In the genomic region with DNA sequence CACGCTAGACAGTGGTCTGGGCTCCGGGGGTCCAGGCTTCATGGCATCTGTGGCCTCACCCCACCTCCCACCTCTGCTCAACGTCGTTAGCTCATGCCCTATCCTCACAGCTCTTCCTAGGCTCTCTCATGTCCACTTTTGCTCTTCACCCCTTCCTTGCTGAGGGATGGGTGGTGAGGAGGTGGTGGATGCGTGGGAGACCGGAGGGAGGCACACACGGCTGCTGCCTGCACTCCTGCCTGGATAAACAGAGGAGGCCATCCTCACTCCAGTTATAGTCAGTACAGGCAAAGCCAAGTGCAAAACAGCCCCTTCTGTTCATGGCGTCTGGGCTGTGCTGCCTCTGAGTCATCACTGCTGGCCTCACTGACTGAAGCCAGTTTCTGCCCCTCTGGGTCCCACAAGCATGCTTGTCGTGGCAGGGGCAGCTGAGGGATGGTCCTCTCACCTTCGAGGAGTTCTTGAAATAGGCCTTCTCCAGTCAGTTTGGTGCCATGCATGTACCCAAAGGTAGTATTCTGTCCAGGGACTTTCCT, we compare ENCODE assay signal across 26 cellular contexts. TPM values are rescaled to one million over a fixed set of nuclear protein-coding genes. Genes with fewer than 3 reads are reported as not detected.
"Had no signal": no experiment of that assay in that cellular context is flagged by ENCODE, and none has a peak within 500 bp of the region (broad histone marks: within the 10 kb centered on the region; RNA-seq: fewer than 3 reads in every experiment).

No MANE protein-coding gene starts in this region.

- H3K27me3 Mint-ChIP-seq: activated B cell treated with CpG ODN at 0.5 μM for 24 hours; activated CD8-positive, alpha-beta memory T cell treated with anti-CD3 and anti-CD28 coated beads, Interleukin-2, amount 10 ng/mL, durations not matched to agents 7 days and 5 days; activated naive CD8-positive, alpha-beta T cell; dendritic cell treated with granulocyte-macrophage colony-stimulating factor and Interleukin-4, amounts not matched to agents 40 ng/mL and 50 ng/mL, for 4 days; naive thymus-derived CD8-positive, alpha-beta T cell; stimulated activated naive CD8-positive, alpha-beta T cell treated with anti-CD3 and anti-CD28 coated beads, Interleukin-15, Interleukin-2, amounts not matched to agents 100 ng/mL and 50 ng/mL, for 24 hours; type B pancreatic cell had no signal

- H3K4me1 Mint-ChIP-seq: endodermal cell, mesothelial cell of epicardium had no signal

- H3K36me3 ChIP-seq: thoracic aorta, vagina had no signal

- H3K4me3 ChIP-seq: esophagus muscularis mucosa, thoracic aorta, vagina had no signal

- FAIRE-seq: frontal cortex, small intestine had no signal

- DNase-seq: activated B cell treated with CpG ODN at 0.5 μM for 24 hours; activated CD8-positive, alpha-beta memory T cell treated with anti-CD3 and anti-CD28 coated beads, Interleukin-2, amount 10 ng/mL, durations not matched to agents 7 days and 5 days; activated CD8-positive, alpha-beta T cell treated with anti-CD3 and anti-CD28 coated beads, Interleukin-2, amount 10 ng/mL, durations not matched to agents 7 days and 5 days; activated effector memory CD4-positive, alpha-beta T cell treated with Interleukin-2 at 50 U/mL for 16 hours; activated naive CD4-positive, alpha-beta T cell treated with Interleukin-2 at 50 U/mL for 16 hours; activated T-cell treated with anti-CD3 and anti-CD28 coated beads for 4 hours; aorta; brain microvascular endothelial cell; endodermal cell; islet precursor cell; naive thymus-derived CD8-positive, alpha-beta T cell; small intestine; stimulated activated CD4-positive, alpha-beta T cell treated with anti-CD3 and anti-CD28 coated beads, Interleukin-4, amount 100 ng/mL, for 24 hours; T-helper 1 cell had no signal

- H3K4me1 ChIP-seq: vagina had no signal

- H3K27ac ChIP-seq: brain microvascular endothelial cell, esophagus muscularis mucosa, thoracic aorta, vagina had no signal

- ATAC-seq: activated CD8-positive, alpha-beta memory T cell treated with anti-CD3 and anti-CD28 coated beads, Interleukin-2, amount 10 ng/mL, durations not matched to agents 7 days and 5 days; activated CD8-positive, alpha-beta T cell treated with anti-CD3 and anti-CD28 coated beads, Interleukin-2, amount 10 ng/mL, durations not matched to agents 7 days and 5 days; naive thymus-derived CD8-positive, alpha-beta T cell; sciatic nerve; stimulated activated effector memory CD8-positive, alpha-beta T cell treated with anti-CD3 and anti-CD28 coated beads, Interleukin-12 subunit alpha, Interleukin-12 subunit beta, amount 100 ng/mL, for 72 hours had no signal

- H3K36me3 Mint-ChIP-seq: mesothelial cell of epicardium; naive thymus-derived CD8-positive, alpha-beta T cell had no signal

- H3K4me3 Mint-ChIP-seq: activated B cell treated with CpG ODN at 0.5 μM for 24 hours; activated CD8-positive, alpha-beta memory T cell treated with anti-CD3 and anti-CD28 coated beads, Interleukin-2, amount 10 ng/mL, durations not matched to agents 7 days and 5 days; activated CD8-positive, alpha-beta T cell treated with anti-CD3 and anti-CD28 coated beads, Interleukin-2, amount 10 ng/mL, durations not matched to agents 7 days and 5 days; activated naive CD8-positive, alpha-beta T cell; dendritic cell treated with granulocyte-macrophage colony-stimulating factor and Interleukin-4, amounts not matched to agents 40 ng/mL and 50 ng/mL, for 4 days; endodermal cell; mesothelial cell of epicardium; naive thymus-derived CD8-positive, alpha-beta T cell; stimulated activated effector memory CD8-positive, alpha-beta T cell treated with anti-CD3 and anti-CD28 coated beads, Interleukin-12 subunit alpha, Interleukin-12 subunit beta, amount 100 ng/mL, for 72 hours; stimulated activated naive CD8-positive, alpha-beta T cell treated with anti-CD3 and anti-CD28 coated beads, Interleukin-15, Interleukin-2, amounts not matched to agents 100 ng/mL and 50 ng/mL, for 24 hours; T-helper 2 cell treated with Interferon-gamma antibody and Interleukin-4, amounts not matched to agents 5 μg/mL and 100 μg/mL, for 36 hours; type B pancreatic cell had no signal

- H3K27me3 ChIP-seq: brain microvascular endothelial cell, esophagus muscularis mucosa, vagina had no signal

- H3K9me3 Mint-ChIP-seq: activated B cell treated with CpG ODN at 0.5 μM for 24 hours; dendritic cell treated with granulocyte-macrophage colony-stimulating factor and Interleukin-4, amounts not matched to agents 40 ng/mL and 50 ng/mL, for 4 days; endodermal cell; mesothelial cell of epicardium; naive thymus-derived CD8-positive, alpha-beta T cell; stimulated activated effector memory CD8-positive, alpha-beta T cell treated with anti-CD3 and anti-CD28 coated beads, Interleukin-12 subunit alpha, Interleukin-12 subunit beta, amount 100 ng/mL, for 72 hours; stimulated activated naive CD8-positive, alpha-beta T cell treated with anti-CD3 and anti-CD28 coated beads, Interleukin-15, Interleukin-2, amounts not matched to agents 100 ng/mL and 50 ng/mL, for 24 hours; T-helper 2 cell treated with Interferon-gamma antibody and Interleukin-4, amounts not matched to agents 5 μg/mL and 100 μg/mL, for 36 hours; type B pancreatic cell had no signal

- H3K9me3 ChIP-seq: esophagus muscularis mucosa, thoracic aorta, vagina had no signal

- H3K27ac Mint-ChIP-seq: activated B cell treated with CpG ODN at 0.5 μM for 24 hours; activated CD8-positive, alpha-beta memory T cell treated with anti-CD3 and anti-CD28 coated beads, Interleukin-2, amount 10 ng/mL, durations not matched to agents 7 days and 5 days; activated CD8-positive, alpha-beta T cell treated with anti-CD3 and anti-CD28 coated beads, Interleukin-2, amount 10 ng/mL, durations not matched to agents 7 days and 5 days; activated naive CD8-positive, alpha-beta T cell; dendritic cell treated with granulocyte-macrophage colony-stimulating factor and Interleukin-4, amounts not matched to agents 40 ng/mL and 50 ng/mL, for 4 days; endodermal cell; mesothelial cell of epicardium; stimulated activated naive CD8-positive, alpha-beta T cell treated with anti-CD3 and anti-CD28 coated beads, Interleukin-15, Interleukin-2, amounts not matched to agents 100 ng/mL and 50 ng/mL, for 24 hours; T-helper 2 cell treated with Interferon-gamma antibody and Interleukin-4, amounts not matched to agents 5 μg/mL and 100 μg/mL, for 36 hours; type B pancreatic cell had no signal

RNA-seq across cellular contexts. Expression of gene LRRC4, which starts 31.9 kb away (rescaled TPM):
- total RNA-seq: activated CD8-positive, alpha-beta memory T cell treated with anti-CD3 and anti-CD28 coated beads, Interleukin-2, amount 10 ng/mL, durations not matched to agents 7 days and 5 days had no signal
